ENCODE assay signal across 17 cellular contexts in the genomic region with DNA sequence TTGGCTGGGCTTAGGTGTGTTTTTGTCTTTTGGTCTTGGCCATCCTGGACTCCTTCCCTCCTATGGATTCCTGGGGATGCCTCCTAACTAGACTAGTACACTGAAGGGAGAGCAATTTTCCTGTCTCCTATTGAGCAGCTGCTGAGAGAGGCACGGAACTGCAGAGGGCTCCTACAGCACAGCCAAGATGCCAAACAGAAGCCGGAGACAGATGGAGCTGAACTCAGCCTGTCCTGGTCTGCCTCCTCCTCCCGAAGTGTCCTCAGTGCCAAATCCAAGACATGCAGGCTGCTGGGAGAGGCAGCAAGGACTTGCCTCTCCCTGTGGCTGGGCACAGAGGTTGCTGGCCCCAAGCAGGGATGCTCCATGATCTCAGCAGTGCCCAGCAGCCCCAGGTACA.
DNase-seq lines count a peak whose midpoint lies in the region; ATAC-seq and TF ChIP-seq lines count a peak whose summit lies in the region.
"Had no signal": no experiment of that assay in that cellular context is flagged by ENCODE, and none has a peak within 500 bp of the region (broad histone marks: within the 10 kb centered on the region; RNA-seq: fewer than 3 reads in every experiment).

No MANE protein-coding gene starts in this region.

- POLR2A ChIA-PET in SK-N-SH (lab: Yijun Ruan, JAX), result no interaction called here

- 23% methylated on average over 3 of the region's 3 CpGs for WGBS in SK-N-SH (ENCODE audit: low lambda C conversion rate)

- H3K27ac ChIP-seq in SK-N-SH (ENCODE audit: low read depth in 2 of 2, low read length in 1 of 2), result no peak overlapping the region
- no peak overlapping the region for H3K27ac ChIP-seq in upper lobe of right lung
- H3K27ac ChIP-seq: body of pancreas, spleen had no signal

- no peak for TF ChIP-seq EP300 in SK-N-SH (IDR thresholded peaks at IDR 0.05; ENCODE audit: borderline replicate concordance in 1 of 2, low read depth in 1 of 2, low read length in 1 of 2)

- H3K9me2 ChIP-seq in SK-N-SH, result no peaks in the 10 kb centered on the region

- no peak for DNase-seq in SK-N-SH
- peak; percentile 78 to 86 for DNase-seq in cerebellar nuclear complex (lab: John Stamatoyannopoulos, UW)
- DNase-seq in mucosa of gallbladder (ENCODE audit: low spot score), result peak; percentile 27
- no peak for DNase-seq in upper lobe of right lung
- DNase-seq in activated naive CD4-positive, alpha-beta T cell (lab: John Stamatoyannopoulos, UW), result no peak
- no peak for DNase-seq in NCI-H1930 (lab: John Stamatoyannopoulos, UW)
- DNase-seq: activated T-cell treated with anti-CD3 and anti-CD28 coated beads, Interleukin-2, amount 50 U/mL, for 24 hours; body of pancreas; DMS79; immature natural killer cell; NCI-H1105; spleen; SW 1271 had no signal

- H2AFZ ChIP-seq in SK-N-SH (ENCODE audit: low read depth), result no peak overlapping the region

- ATAC-seq in SK-N-SH treated with all-trans-retinoic acid at 6 μM for 48 hours (no peak), upper lobe of right lung (peak; percentile 26), GM19324 (IDR thresholded peaks at IDR 0.05; ENCODE audit: low FRiP score, unreplicated experiment) (no peak)
- ATAC-seq: activated CD4-positive, CD25-positive, alpha-beta regulatory T cell treated with anti-CD3 and anti-CD28 coated beads, Interleukin-2, amount 50 U/mL, for 24 hours; body of pancreas had no signal

- TF ChIP-seq RAD21 in SK-N-SH (IDR thresholded peaks at IDR 0.05; ENCODE audit: low read length), result peak; percentile 42

- no peaks in the 10 kb centered on the region for H3F3A ChIP-seq in SK-N-SH (replicated peaks; ENCODE audit: insufficient read depth)

- H3K4me3 ChIP-seq in SK-N-SH (ENCODE audit: low read depth in 2 of 2, low read length in 1 of 2) (no peak overlapping the region), upper lobe of right lung (no peak overlapping the region)
- H3K4me3 ChIP-seq: body of pancreas, HAP-1, spleen had no signal

- CTCF ChIA-PET in SK-N-SH (lab: Yijun Ruan, JAX), result interaction anchor here (0.7 kb wide), 1 partner anchor 261 kb away, joined by 3 read pairs; no protein-coding TSS in a partner anchor

- no peak overlapping the region for H3K4me2 ChIP-seq in SK-N-SH

- H3K4me1 ChIP-seq in SK-N-SH (ENCODE audit: control insufficient read depth in 1 of 2, insufficient read depth in 2 of 2, low read depth in 1 of 2, low read length in 1 of 2), result peaks cover 0 to 4% of the 10 kb centered on the region in 2 experiments; a peak in 1 of 4 replicates
- H3K4me1 ChIP-seq in upper lobe of right lung, result peaks cover 4% of the 10 kb centered on the region
- H3K4me1 ChIP-seq: body of pancreas, HAP-1 had no signal

- TF ChIP-seq CTCF in SK-N-SH (IDR thresholded peaks at IDR 0.05) (no peak), upper lobe of right lung (IDR thresholded peaks at IDR 0.05) (no peak)

- no peaks in the 10 kb centered on the region for H3K79me2 ChIP-seq in SK-N-SH (ENCODE audit: insufficient read depth)

- H3K36me3 ChIP-seq in SK-N-SH (replicated peaks in 1 of 2; ENCODE audit: control insufficient read depth in 1 of 2, insufficient read depth in 2 of 2, low read length in 1 of 2) (no peaks in the 10 kb centered on the region), upper lobe of right lung (no peaks in the 10 kb centered on the region)
- H3K36me3 ChIP-seq: HAP-1, spleen had no signal

- intact Hi-C loops in upper lobe of right lung (cut with DNase I), result no loop called here

- H3K9me3 ChIP-seq in SK-N-SH (no peaks in the 10 kb centered on the region), upper lobe of right lung (no peaks in the 10 kb centered on the region)
- H3K9me3 ChIP-seq: body of pancreas, HAP-1, spleen had no signal

- no peaks in the 10 kb centered on the region for H3K27me3 ChIP-seq in SK-N-SH (ENCODE audit: insufficient read depth)
- no peaks in the 10 kb centered on the region for H3K27me3 ChIP-seq in upper lobe of right lung
- H3K27me3 ChIP-seq: body of pancreas had no signal

- H4K20me1 ChIP-seq in SK-N-SH (ENCODE audit: insufficient read depth), result no peaks in the 10 kb centered on the region

- no peak overlapping the region for H3K9ac ChIP-seq in SK-N-SH

TF ChIP-seq in SK-N-SH, 30 proteins besides CTCF, POLR2A, EP300 and RAD21:
- TF ChIP-seq SMC3 (IDR thresholded peaks at IDR 0.05; ENCODE audit: low read depth, low read length) (peak; percentile 9; the same call in 1 of the 2 replicates), TCF12 (IDR thresholded peaks at IDR 0.05) (no peak)

TF ChIP-seq in SK-N-SH treated with all-trans-retinoic acid at 6 μM for 48 hours, 23 proteins besides CTCF, POLR2A, EP300 and RAD21:
- TF ChIP-seq, protein P1, sequence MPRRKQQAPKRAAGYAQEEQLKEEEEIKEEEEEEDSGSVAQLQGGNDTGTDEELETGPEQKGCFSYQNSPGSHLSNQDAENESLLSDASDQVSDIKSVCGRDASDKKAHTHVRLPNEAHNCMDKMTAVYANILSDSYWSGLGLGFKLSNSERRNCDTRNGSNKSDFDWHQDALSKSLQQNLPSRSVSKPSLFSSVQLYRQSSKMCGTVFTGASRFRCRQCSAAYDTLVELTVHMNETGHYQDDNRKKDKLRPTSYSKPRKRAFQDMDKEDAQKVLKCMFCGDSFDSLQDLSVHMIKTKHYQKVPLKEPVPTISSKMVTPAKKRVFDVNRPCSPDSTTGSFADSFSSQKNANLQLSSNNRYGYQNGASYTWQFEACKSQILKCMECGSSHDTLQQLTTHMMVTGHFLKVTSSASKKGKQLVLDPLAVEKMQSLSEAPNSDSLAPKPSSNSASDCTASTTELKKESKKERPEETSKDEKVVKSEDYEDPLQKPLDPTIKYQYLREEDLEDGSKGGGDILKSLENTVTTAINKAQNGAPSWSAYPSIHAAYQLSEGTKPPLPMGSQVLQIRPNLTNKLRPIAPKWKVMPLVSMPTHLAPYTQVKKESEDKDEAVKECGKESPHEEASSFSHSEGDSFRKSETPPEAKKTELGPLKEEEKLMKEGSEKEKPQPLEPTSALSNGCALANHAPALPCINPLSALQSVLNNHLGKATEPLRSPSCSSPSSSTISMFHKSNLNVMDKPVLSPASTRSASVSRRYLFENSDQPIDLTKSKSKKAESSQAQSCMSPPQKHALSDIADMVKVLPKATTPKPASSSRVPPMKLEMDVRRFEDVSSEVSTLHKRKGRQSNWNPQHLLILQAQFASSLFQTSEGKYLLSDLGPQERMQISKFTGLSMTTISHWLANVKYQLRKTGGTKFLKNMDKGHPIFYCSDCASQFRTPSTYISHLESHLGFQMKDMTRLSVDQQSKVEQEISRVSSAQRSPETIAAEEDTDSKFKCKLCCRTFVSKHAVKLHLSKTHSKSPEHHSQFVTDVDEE (CRISPR knock-in tag; IDR thresholded peaks at IDR 0.05), result no peak
- TF ChIP-seq ISL1 (CRISPR knock-in tag; IDR thresholded peaks at IDR 0.05), result no peak
- TF ChIP-seq, protein P2, sequence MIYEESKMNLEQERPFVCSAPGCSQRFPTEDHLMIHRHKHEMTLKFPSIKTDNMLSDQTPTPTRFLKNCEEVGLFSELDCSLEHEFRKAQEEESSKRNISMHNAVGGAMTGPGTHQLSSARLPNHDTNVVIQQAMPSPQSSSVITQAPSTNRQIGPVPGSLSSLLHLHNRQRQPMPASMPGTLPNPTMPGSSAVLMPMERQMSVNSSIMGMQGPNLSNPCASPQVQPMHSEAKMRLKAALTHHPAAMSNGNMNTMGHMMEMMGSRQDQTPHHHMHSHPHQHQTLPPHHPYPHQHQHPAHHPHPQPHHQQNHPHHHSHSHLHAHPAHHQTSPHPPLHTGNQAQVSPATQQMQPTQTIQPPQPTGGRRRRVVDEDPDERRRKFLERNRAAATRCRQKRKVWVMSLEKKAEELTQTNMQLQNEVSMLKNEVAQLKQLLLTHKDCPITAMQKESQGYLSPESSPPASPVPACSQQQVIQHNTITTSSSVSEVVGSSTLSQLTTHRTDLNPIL (CRISPR knock-in tag; IDR thresholded peaks at IDR 0.05; ENCODE audit: low read depth), result no peak
- no peak for TF ChIP-seq TOX (CRISPR knock-in tag; IDR thresholded peaks at IDR 0.05; ENCODE audit: borderline replicate concordance)

Comparison
In these comparisons a context has a peak if more than half of its experiments do, and no peak if none do; other contexts are left out.
1. DNase-seq: peak in cerebellar nuclear complex (2 of 2) and mucosa of gallbladder (single experiment); none in SK-N-SH (single experiment), upper lobe of right lung (single experiment), activated naive CD4-positive, alpha-beta T cell (0 of 4) and NCI-H1930 (0 of 2).